In genomic region chr13:47463002-47463401, GRCh38 we compare ENCODE assay signal across 19 cellular contexts.
DNase-seq lines count a peak whose midpoint lies in the region; ATAC-seq and TF ChIP-seq lines count a peak whose summit lies in the region.
"Had no signal": no experiment of that assay in that cellular context is flagged by ENCODE, and none has a peak within 500 bp of the region (broad histone marks: within the 10 kb centered on the region; RNA-seq: fewer than 3 reads in every experiment).

No MANE protein-coding gene starts in this region.

- BruUV-seq in IMR-90 (replicated peaks; lab: Mats Ljungman, UMichigan) = no TSS peak

- H3K18ac ChIP-seq in IMR-90 (ENCODE audit: low read depth, low read length) = no peak overlapping the region

- no peaks in the 10 kb centered on the region for H3K79me1 ChIP-seq in IMR-90 (ENCODE audit: low read depth in 1 of 2, low read length in 2 of 2)

- peak overlapping the region; percentile 54 for H2BK120ac ChIP-seq in IMR-90 (ENCODE audit: low read depth, low read length)

- H3K14ac ChIP-seq in IMR-90 (replicated peaks; ENCODE audit: low read depth, low read length) = no peak overlapping the region

- 0 out of 2 replicates have a peak overlapping the region, but pooled peaks have one; percentile 27 for H3K4ac ChIP-seq in IMR-90 (ENCODE audit: low read depth, low read length)

- H2BK15ac ChIP-seq in IMR-90 (ENCODE audit: low read depth, low read length) = no peak overlapping the region; the same call in 2 of the 3 replicates

- ATAC-seq in IMR-90 (ENCODE audit: low read depth) = no peak
- peak; percentile 63 for ATAC-seq in left lobe of liver
- no peak for ATAC-seq in HG03565 (IDR thresholded peaks at IDR 0.05; ENCODE audit: unreplicated experiment)
- ATAC-seq: GM12878 had no signal

- H2BK5ac ChIP-seq in IMR-90 (ENCODE audit: low read depth, low read length, poor library complexity, severe bottlenecking) = no peak overlapping the region

- no peak for TF ChIP-seq CTCF in IMR-90 (conservative IDR thresholded peaks at IDR 0.05; ENCODE audit: low read depth, low read length)

- no peak overlapping the region for H3K9ac ChIP-seq in IMR-90 (ENCODE audit: low read depth, low read length)
- H3K9ac ChIP-seq: BLaER1 had no signal

- no peak for DNase-seq in IMR-90
- no peak for DNase-seq in left lobe of liver (ENCODE audit: low spot score)
- DNase-seq in cerebellar cortex (ENCODE audit: low spot score) = no peak
- DNase-seq in NCI-H2081 (lab: John Stamatoyannopoulos, UW) = no peak
- DNase-seq: 8988T; ACHN; C1 segment of cervical spinal cord; CD4-positive, CD25-positive, alpha-beta regulatory T cell; CD8-positive, alpha-beta memory T cell; COR-L47; DMS 273 treated with DMSO at 0.1 percent for 48 hours; DMS153; DMS53; DMS79; GDM1 had no signal

- H4K8ac ChIP-seq in IMR-90 (ENCODE audit: low read depth in 2 of 2, low read length in 2 of 2) = no peak overlapping the region

- TF ChIP-seq POLR2A in IMR-90 (IDR thresholded peaks at IDR 0.05; ENCODE audit: low read depth, low read length) = no peak

- intact Hi-C loops in IMR-90 (cut with micrococcal nuclease) = no loop called here

- no peak overlapping the region for H3K4me3 ChIP-seq in IMR-90 (ENCODE audit: insufficient read depth, low read depth, low read length)
- H3K4me3 ChIP-seq: BLaER1, GM12878 had no signal

- no peak overlapping the region for H3K56ac ChIP-seq in IMR-90 (ENCODE audit: extremely low read depth, insufficient read depth, low read length)

- H3K4me1 ChIP-seq in IMR-90 (ENCODE audit: control insufficient read depth, insufficient read depth, low read length) = peaks cover 3% of the 10 kb centered on the region; the same call in 1 of the 2 replicates
- H3K4me1 ChIP-seq: BE2C, BLaER1 had no signal

- H2AK5ac ChIP-seq in IMR-90 (ENCODE audit: low read depth, low read length) = peak overlapping the region; percentile 83

- peaks cover 3% of the 10 kb centered on the region; the same call in 1 of the 2 replicates for H3K9me3 ChIP-seq in IMR-90 (ENCODE audit: control insufficient read depth, insufficient read depth, low read length)
- H3K9me3 ChIP-seq: BE2C had no signal

- no peaks in the 10 kb centered on the region for H4K20me1 ChIP-seq in IMR-90 (ENCODE audit: insufficient read depth, low read length)
- H4K20me1 ChIP-seq: BLaER1 had no signal

- POLR2A ChIA-PET in IMR-90 (lab: Charles Lee; ENCODE audit: unreplicated experiment) = no interaction called here

- H2AK9ac ChIP-seq in IMR-90 (replicated peaks; ENCODE audit: low read depth, low read length, poor library complexity) = no peak overlapping the region

- H3K23ac ChIP-seq in IMR-90 (ENCODE audit: low read depth, low read length) = no peak overlapping the region

- no peaks in the 10 kb centered on the region for H3K36me3 ChIP-seq in IMR-90 (ENCODE audit: control insufficient read depth, insufficient read depth, low read length)
- H3K36me3 ChIP-seq: BE2C, BLaER1 had no signal

- no peak overlapping the region for H3K27ac ChIP-seq in IMR-90 (ENCODE audit: insufficient read depth, low read length)
- H3K27ac ChIP-seq: BLaER1 had no signal

- H4K91ac ChIP-seq in IMR-90 (ENCODE audit: insufficient read depth, low read depth, low read length) = no peak overlapping the region; the same call in 1 of the 2 replicates

- no peak overlapping the region for H4K5ac ChIP-seq in IMR-90 (ENCODE audit: low read depth, low read length)

- H2BK20ac ChIP-seq in IMR-90 (ENCODE audit: low read depth, low read length) = peak overlapping the region; percentile 44; the same call in 1 of the 2 replicates

- no peaks in the 10 kb centered on the region for H3K27me3 ChIP-seq in IMR-90 (ENCODE audit: control insufficient read depth, insufficient read depth, low read length)
- H3K27me3 ChIP-seq: BE2C, BLaER1 had no signal

- H3K4me2 ChIP-seq in IMR-90 (ENCODE audit: low read depth, low read length) = no peak overlapping the region
- H3K4me2 ChIP-seq: BLaER1 had no signal

- in situ Hi-C loops in IMR-90 (cut with MboI; ENCODE audit: low sequenced_read_pairs) = no loop called here

- H3K9me1 ChIP-seq in IMR-90 (ENCODE audit: insufficient read depth, low read length) = no peaks in the 10 kb centered on the region

- CTCF ChIA-PET in IMR-90 (lab: Yijun Ruan, JAX) = no interaction called here

- TF ChIP-seq RAD21 in IMR-90 (IDR thresholded peaks at IDR 0.05; ENCODE audit: low read length) = no peak

- WGBS in IMR-90 (ENCODE audit: extremely low coverage in 2 of 2, insufficient read length in 1 of 2), 2 experiments = no CpG with 5 or more reads among the region's 2 CpGs

- no peak overlapping the region for H2AFZ ChIP-seq in IMR-90 (replicated peaks; ENCODE audit: low read length, poor library complexity)

- dilution Hi-C loops in IMR-90 (cut with HindIII; ENCODE audit: low sequenced_read_pairs, unreplicated experiment) = no loop called here

TF ChIP-seq in IMR-90, 13 proteins besides CTCF, POLR2A, EP300 and RAD21:
- no peak for TF ChIP-seq MAFK (IDR thresholded peaks at IDR 0.05; ENCODE audit: low read depth, low read length)
- no peak for TF ChIP-seq RFX5 (IDR thresholded peaks at IDR 0.05; ENCODE audit: low read depth, low read length)
- no peak for TF ChIP-seq BHLHE40 (IDR thresholded peaks at IDR 0.05; ENCODE audit: low read depth, low read length)
- no peak for TF ChIP-seq ELK1 (IDR thresholded peaks at IDR 0.05; ENCODE audit: borderline replicate concordance, low read depth, low read length)
- TF ChIP-seq FOS (IDR thresholded peaks at IDR 0.05; ENCODE audit: low read depth, low read length) = no peak
- TF ChIP-seq MAZ (IDR thresholded peaks at IDR 0.05; ENCODE audit: borderline replicate concordance, low read depth, low read length) = no peak
- no peak for TF ChIP-seq CHD1 (IDR thresholded peaks at IDR 0.05; ENCODE audit: low read depth, low read length)
- TF ChIP-seq NFE2L2 (IDR thresholded peaks at IDR 0.05; ENCODE audit: low read depth, low read length) = no peak
- no peak for TF ChIP-seq CEBPB (IDR thresholded peaks at IDR 0.05; ENCODE audit: low read depth, low read length)
- no peak for TF ChIP-seq SMC3 (IDR thresholded peaks at IDR 0.05; ENCODE audit: low read depth, low read length)
- no peak for TF ChIP-seq RCOR1 (IDR thresholded peaks at IDR 0.05; ENCODE audit: insufficient replicate concordance, low read length)
- TF ChIP-seq, protein P1, sequence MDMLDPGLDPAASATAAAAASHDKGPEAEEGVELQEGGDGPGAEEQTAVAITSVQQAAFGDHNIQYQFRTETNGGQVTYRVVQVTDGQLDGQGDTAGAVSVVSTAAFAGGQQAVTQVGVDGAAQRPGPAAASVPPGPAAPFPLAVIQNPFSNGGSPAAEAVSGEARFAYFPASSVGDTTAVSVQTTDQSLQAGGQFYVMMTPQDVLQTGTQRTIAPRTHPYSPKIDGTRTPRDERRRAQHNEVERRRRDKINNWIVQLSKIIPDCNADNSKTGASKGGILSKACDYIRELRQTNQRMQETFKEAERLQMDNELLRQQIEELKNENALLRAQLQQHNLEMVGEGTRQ (IDR thresholded peaks at IDR 0.05; ENCODE audit: low read depth, low read length) = no peak
- no peak for TF ChIP-seq MXI1 (IDR thresholded peaks at IDR 0.05; ENCODE audit: borderline replicate concordance, low read depth, low read length)
